1 cellular context compared by ENCODE assay signal in the genomic region with DNA sequence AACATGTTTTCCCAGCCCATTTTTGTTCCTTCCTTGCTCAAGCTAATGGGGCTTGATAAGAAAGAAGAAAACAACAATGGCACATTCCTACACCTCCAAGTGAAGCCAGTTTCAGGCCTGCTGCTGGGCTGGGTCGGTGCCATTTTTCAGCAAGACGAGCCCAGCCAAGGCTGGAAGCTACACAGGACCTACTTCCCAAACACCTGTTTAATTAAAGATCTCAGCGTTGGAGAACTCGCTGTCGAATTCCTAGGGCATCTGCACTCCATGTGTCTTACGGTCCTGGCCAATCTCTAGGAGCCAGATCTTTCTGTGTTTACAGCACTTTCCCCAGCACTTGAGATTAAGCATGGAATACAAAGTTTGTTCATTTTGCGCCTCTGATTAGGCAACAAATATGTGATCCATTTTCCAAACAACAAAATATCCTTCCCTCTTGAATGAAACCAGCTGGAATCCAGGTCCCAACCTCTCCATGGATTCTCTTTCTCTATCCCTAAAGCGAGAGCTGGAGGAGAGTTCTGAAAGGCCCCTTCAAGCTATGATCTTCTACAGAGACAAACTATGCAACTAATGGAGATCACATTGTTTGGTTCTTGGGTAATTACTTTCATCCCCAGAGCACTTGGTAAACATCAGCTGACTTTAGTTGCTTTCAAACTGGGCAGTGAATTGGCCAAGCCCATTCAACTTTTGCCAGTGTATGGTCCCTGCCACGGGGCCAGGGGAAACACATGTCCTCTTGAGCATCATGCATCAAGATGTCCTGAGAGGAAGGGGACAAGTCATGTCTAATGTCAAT.
TF ChIP-seq lines count a peak whose summit lies in the region.

No MANE protein-coding gene starts in this region.

TF ChIP-seq in GM23338, 12 proteins besides CTCF, POLR2A, EP300 and RAD21 (continued from another document):
- TF ChIP-seq CREB1 (CRISPR knock-in tag; IDR thresholded peaks at IDR 0.05; ENCODE audit: low read depth) (no peak), NANOG (IDR thresholded peaks at IDR 0.05; ENCODE audit: borderline replicate concordance) (no peak), ZNF462 (CRISPR knock-in tag; IDR thresholded peaks at IDR 0.05) (no peak), ZNF114 (CRISPR knock-in tag; IDR thresholded peaks at IDR 0.05) (no peak), REST (IDR thresholded peaks at IDR 0.05; ENCODE audit: unreplicated experiment) (no peak), JUNB (IDR thresholded peaks at IDR 0.05; ENCODE audit: unreplicated experiment) (no peak), POLR2AphosphoS5 (IDR thresholded peaks at IDR 0.05; ENCODE audit: low read depth) (no peak)
